ENCODE assay signal across 8 cellular contexts in the genomic region with DNA sequence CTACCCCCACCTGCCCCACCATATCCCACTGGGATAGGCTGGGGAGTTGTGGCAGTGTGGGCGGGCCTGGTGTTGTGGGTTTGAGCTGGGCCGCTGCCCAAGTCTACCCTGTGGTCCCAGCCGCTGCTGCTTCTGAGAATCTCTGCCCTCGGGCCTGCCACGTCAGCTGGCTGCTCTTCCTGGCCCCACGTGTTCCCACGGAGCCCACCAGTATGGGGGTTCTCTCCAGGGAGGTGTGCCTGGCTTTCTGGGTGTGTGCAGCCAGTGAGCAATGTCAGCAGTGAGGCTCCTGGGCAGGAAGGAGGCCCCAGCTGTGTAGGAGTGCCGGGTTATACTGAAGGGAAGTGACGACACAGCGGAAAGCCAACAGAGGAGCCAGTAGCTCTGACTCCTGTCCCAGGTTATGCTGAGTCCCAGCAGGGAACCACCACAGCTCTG. TPM values are rescaled to one million over a fixed set of nuclear protein-coding genes. Genes with fewer than 3 reads are reported as not detected.
DNase-seq lines count a peak whose midpoint lies in the region; TF ChIP-seq lines count a peak whose summit lies in the region.

No MANE protein-coding gene starts in this region.

- peak; percentile 84 for DNase-seq in Caki2 (ENCODE audit: low read depth)
- DNase-seq in H4 (ENCODE audit: low spot score): peak; percentile 98
- DNase-seq in NB4 (ENCODE audit: low read depth): peak; percentile 98
- peak; percentile 81 for DNase-seq in activated CD8-positive, alpha-beta memory T cell treated with anti-CD3 and anti-CD28 coated beads, Interleukin-2, amount 50 U/mL, for 24 hours (ENCODE audit: extremely low read depth)
- peak; percentile 58 to 66 for DNase-seq in erythroblast (lab: John Stamatoyannopoulos, UW)
- no peak for DNase-seq in NCI-H524 (lab: John Stamatoyannopoulos, UW)

- TF ChIP-seq POLR2A in NB4 (IDR thresholded peaks at IDR 0.05; ENCODE audit: extremely low read depth, insufficient read length) (no peak), erythroblast (IDR thresholded peaks at IDR 0.05; ENCODE audit: low read length) (no peak)

- TF ChIP-seq CTCF in NB4 (IDR thresholded peaks at IDR 0.05; ENCODE audit: low read depth, low read length) (no peak), neutrophil (IDR thresholded peaks at IDR 0.05) (peak; percentile 24)

- H3K27me3 ChIP-seq in neutrophil (no peaks in the 10 kb centered on the region), thymus (ENCODE audit: control insufficient read depth, insufficient read depth) (no peaks in the 10 kb centered on the region)

- peak overlapping the region; percentile 100 for H3K27ac ChIP-seq in neutrophil
- H3K27ac ChIP-seq in thymus (ENCODE audit: low read depth): peak overlapping the region; percentile 61

- H3K9me3 ChIP-seq in neutrophil: no peaks in the 10 kb centered on the region
- H3K9me3 ChIP-seq in thymus (ENCODE audit: control insufficient read depth): no peaks in the 10 kb centered on the region

- H3K4me1 ChIP-seq in neutrophil (ENCODE audit: control insufficient read depth in 1 of 2, insufficient read depth in 1 of 2, low read depth in 1 of 2, low read length in 1 of 2) (peaks cover 97% of the 10 kb centered on the region in 2 experiments), thymus (ENCODE audit: control insufficient read depth, insufficient read depth, low read length) (peaks cover 22% of the 10 kb centered on the region)

- in situ Hi-C loops in Caki2 (cut with HindIII; ENCODE audit: low pct_unique_long_range_greater_than_20kb, low sequenced_read_pairs): no loop called here

- H3K36me3 ChIP-seq in neutrophil (peaks cover 72% of the 10 kb centered on the region), thymus (ENCODE audit: control insufficient read depth, insufficient read depth) (peaks cover 32% of the 10 kb centered on the region)

- peak overlapping the region; percentile 39 for H3K4me3 ChIP-seq in NB4 (ENCODE audit: low read depth, low read length)
- H3K4me3 ChIP-seq in neutrophil (ENCODE audit: low read depth in 1 of 2, low read length in 1 of 2): peak overlapping the region; percentile 66 to 99
- H3K4me3 ChIP-seq in thymus (ENCODE audit: low read length): peak overlapping the region; percentile 56

- WGBS in thymus: 5% methylated on average over 10 of the region's 10 CpGs

RNA-seq across cellular contexts. Expression of a gene that starts 10.5 kb away (rescaled TPM):
- 100 and 121 TPM in 2 replicates for total RNA-seq in Caki2 (2014; rRNA removed; shearing (Covaris generic); ENCODE audit: low replicate concordance)
- 127 and 141 TPM in 2 replicates for total RNA-seq in H4 (2014; rRNA removed; shearing (Covaris generic))
- 187 TPM for polyA plus RNA-seq in thymus

RNA-seq across cellular contexts. Expression of a gene that starts 22.4 kb away (rescaled TPM):
- 99.9 and 105 TPM in 2 replicates for total RNA-seq in Caki2 (2014; rRNA removed; shearing (Covaris generic); ENCODE audit: low replicate concordance)
- total RNA-seq in H4 (2014; rRNA removed; shearing (Covaris generic)): 5.9 and 8.9 TPM in 2 replicates
- 4.8 TPM for polyA plus RNA-seq in thymus

RNA-seq across cellular contexts. Expression of a gene that starts 32.4 kb away (rescaled TPM):
- not detected in 2 replicates for total RNA-seq in Caki2 (2014; rRNA removed; shearing (Covaris generic); ENCODE audit: low replicate concordance)
- total RNA-seq in H4 (2014; rRNA removed; shearing (Covaris generic)): not detected in 2 replicates
- 0.11 TPM for polyA plus RNA-seq in thymus

RNA-seq across cellular contexts. Expression of a gene that starts 41.5 kb away (rescaled TPM):
- not detected in 2 replicates for total RNA-seq in Caki2 (2014; rRNA removed; shearing (Covaris generic); ENCODE audit: low replicate concordance)
- total RNA-seq in H4 (2014; rRNA removed; shearing (Covaris generic)): not detected in 2 replicates
- polyA plus RNA-seq in thymus: 0.18 TPM

RNA-seq across cellular contexts. Expression of a gene that starts 45.7 kb away (rescaled TPM):
- total RNA-seq in Caki2 (2014; rRNA removed; shearing (Covaris generic); ENCODE audit: low replicate concordance): 69.5 and 114 TPM in 2 replicates
- total RNA-seq in H4 (2014; rRNA removed; shearing (Covaris generic)): 57.5 and 60.5 TPM in 2 replicates
- polyA plus RNA-seq in thymus: 52.3 TPM

Comparison
In these comparisons a context has a peak if more than half of its experiments do, and no peak if none do; other contexts are left out.
1. DNase-seq: peak in Caki2 (single experiment), H4 (single experiment), NB4 (single experiment), activated CD8-positive, alpha-beta memory T cell treated with anti-CD3 and anti-CD28 coated beads, Interleukin-2, amount 50 U/mL, for 24 hours (single experiment) and erythroblast (2 of 2); none in NCI-H524 (0 of 2).
2. RNA of a gene that starts 22.4 kb away (total RNA-seq): 99.9 to 105 TPM in Caki2; 5.9 to 8.9 TPM in H4; every median in the first group is over 10 times any median in the second.
3. Peak in every context shown above with its lines, with median percentiles within 50 percentile points of each other: H3K4me3 ChIP-seq.